ENCODE assay signal across 1 cellular context in the genomic region with DNA sequence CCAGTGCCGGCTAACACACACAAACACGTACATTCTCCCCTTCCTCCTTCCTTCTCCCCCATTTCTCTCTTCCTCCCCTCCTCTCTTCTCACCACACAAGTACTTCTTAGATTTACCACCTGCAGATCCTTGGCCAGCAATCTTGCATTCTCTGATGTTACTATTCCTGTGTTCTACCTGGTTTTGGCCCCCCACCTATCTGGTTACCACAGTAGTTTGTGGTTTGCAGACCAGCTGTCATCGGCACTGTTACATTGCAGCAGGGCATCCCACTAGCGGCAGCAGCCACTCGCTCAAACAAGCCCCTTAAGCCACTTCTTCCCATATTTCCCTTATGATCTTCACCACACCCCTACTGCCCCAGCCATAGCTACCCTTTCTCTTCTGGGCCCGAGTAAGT.
TF ChIP-seq lines count a peak whose summit lies in the region.

No MANE protein-coding gene starts in this region.

TF ChIP-seq in A549, 52 proteins besides CTCF, POLR2A, EP300 and RAD21 (continued from another document):
- TF ChIP-seq, protein P1, sequence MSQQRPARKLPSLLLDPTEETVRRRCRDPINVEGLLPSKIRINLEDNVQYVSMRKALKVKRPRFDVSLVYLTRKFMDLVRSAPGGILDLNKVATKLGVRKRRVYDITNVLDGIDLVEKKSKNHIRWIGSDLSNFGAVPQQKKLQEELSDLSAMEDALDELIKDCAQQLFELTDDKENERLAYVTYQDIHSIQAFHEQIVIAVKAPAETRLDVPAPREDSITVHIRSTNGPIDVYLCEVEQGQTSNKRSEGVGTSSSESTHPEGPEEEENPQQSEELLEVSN (IDR thresholded peaks at IDR 0.05; ENCODE audit: borderline replicate concordance, low read depth): no peak
- TF ChIP-seq SMC3 (IDR thresholded peaks at IDR 0.05) (no peak), RFX5 (IDR thresholded peaks at IDR 0.05) (no peak), CEBPB (IDR thresholded peaks at IDR 0.05) (no peak), CBX8 (IDR thresholded peaks at IDR 0.05) (no peak), CBX2 (IDR thresholded peaks at IDR 0.05; ENCODE audit: borderline replicate concordance, low read depth) (no peak), FOXS1 (CRISPR knock-in tag; IDR thresholded peaks at IDR 0.05) (no peak), ZSCAN20 (CRISPR knock-in tag; IDR thresholded peaks at IDR 0.05) (no peak), HOXB5 (CRISPR knock-in tag; IDR thresholded peaks at IDR 0.05) (no peak), EHF (CRISPR knock-in tag; IDR thresholded peaks at IDR 0.05) (no peak)
